In the genomic region with DNA sequence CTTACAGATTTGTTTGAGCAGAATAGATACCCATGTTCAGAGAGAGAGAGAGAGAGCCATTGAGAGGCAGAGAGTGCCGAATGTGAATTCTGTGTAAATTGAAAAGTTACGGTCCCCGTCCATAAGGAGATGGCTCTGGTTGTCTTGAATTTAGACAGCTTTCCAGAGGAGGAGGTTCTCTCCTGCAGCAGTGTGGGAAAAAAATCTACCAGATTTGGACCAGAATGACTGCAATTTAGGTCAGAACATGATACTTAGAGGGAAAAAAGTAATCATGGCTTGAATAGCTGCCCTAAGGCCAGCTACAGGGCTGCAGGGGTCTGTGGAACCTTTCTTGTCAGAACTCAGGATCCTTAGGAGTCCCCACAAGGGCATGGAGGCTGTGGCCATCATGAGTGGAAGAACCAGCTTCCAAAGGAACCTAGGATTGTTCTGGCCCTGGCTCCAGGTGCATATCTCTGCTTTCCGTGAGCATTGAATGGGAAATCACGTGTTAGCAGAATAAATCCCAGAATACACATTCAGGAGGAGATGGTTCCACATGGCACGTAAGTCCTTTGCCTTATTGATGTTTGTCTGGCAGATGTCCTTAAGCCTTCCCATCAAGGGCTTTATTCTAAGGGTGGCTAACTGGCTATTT, we compare ENCODE assay signal across 9 cellular contexts. TPM values are rescaled to one million over a fixed set of nuclear protein-coding genes. Genes with fewer than 3 reads are reported as not detected.
DNase-seq lines count a peak whose midpoint lies in the region; ATAC-seq and TF ChIP-seq lines count a peak whose summit lies in the region.
"Had no signal": no experiment of that assay in that cellular context is flagged by ENCODE, and none has a peak within 500 bp of the region (broad histone marks: within the 10 kb centered on the region; RNA-seq: fewer than 3 reads in every experiment).

No MANE protein-coding gene starts in this region.

- TF ChIP-seq CTCF in right atrium auricular region (IDR thresholded peaks at IDR 0.05) (no peak), left lung (IDR thresholded peaks at IDR 0.05) (no peak), vagina (IDR thresholded peaks at IDR 0.05) (no peak)

- ATAC-seq in Right ventricle myocardium superior (ENCODE audit: poor library complexity), result no peak
- peak; percentile 19 for ATAC-seq in left lung
- no peak for ATAC-seq in GM21576 (IDR thresholded peaks at IDR 0.05; ENCODE audit: unreplicated experiment)

- H3K9me3 Mint-ChIP-seq in activated T-helper 1 cell treated with anti-CD3 and anti-CD28 coated beads, Interleukin-12 subunit alpha, Interleukin-12 subunit beta, Interleukin-2, Interleukin-4 antibody, amounts not matched to agents 30 ng/mL and 10 ng/mL and 1 ng/mL, durations not matched to agents 14 hours and 24 hours and 36 hours, result no peaks in the 10 kb centered on the region

- H3K27ac ChIP-seq in right atrium auricular region (peak overlapping the region; percentile 28 to 43), left lung (peak overlapping the region in 1 of 2 donors; percentile 55), vagina (peak overlapping the region; percentile 59)

- peak overlapping the region; percentile 89 for H3K27ac Mint-ChIP-seq in activated T-helper 1 cell treated with anti-CD3 and anti-CD28 coated beads, Interleukin-12 subunit alpha, Interleukin-12 subunit beta, Interleukin-2, Interleukin-4 antibody, amounts not matched to agents 30 ng/mL and 10 ng/mL and 1 ng/mL, durations not matched to agents 14 hours and 24 hours and 36 hours

- intact Hi-C loops in Right ventricle myocardium superior (cut with DNase I) (no loop called here), left lung (cut with DNase I) (no loop called here), vagina (cut with DNase I) (no loop called here)
- intact Hi-C loops in activated T-helper 1 cell treated with anti-CD3 and anti-CD28 coated beads, Interleukin-12 subunit alpha, Interleukin-12 subunit beta, Interleukin-2, Interleukin-4 antibody, amounts not matched to agents 30 ng/mL and 10 ng/mL and 1 ng/mL, durations not matched to agents 14 hours and 24 hours and 36 hours (cut with micrococcal nuclease), result loop anchor here (1.0 kb wide), 7 partner anchors 9 to 63 kb away; a partner anchor contains a TSS

- no peaks in the 10 kb centered on the region for H3K9me3 ChIP-seq in right atrium auricular region
- H3K9me3 ChIP-seq in left lung, result no peaks in the 10 kb centered on the region
- no peaks in the 10 kb centered on the region for H3K9me3 ChIP-seq in vagina

- H3K4me1 Mint-ChIP-seq in activated T-helper 1 cell treated with anti-CD3 and anti-CD28 coated beads, Interleukin-12 subunit alpha, Interleukin-12 subunit beta, Interleukin-2, Interleukin-4 antibody, amounts not matched to agents 30 ng/mL and 10 ng/mL and 1 ng/mL, durations not matched to agents 14 hours and 24 hours and 36 hours (ENCODE audit: low read depth), result peaks cover 55% of the 10 kb centered on the region

- peaks cover 0 to 23% of the 10 kb centered on the region in 2 donors for H3K4me1 ChIP-seq in right atrium auricular region
- peaks cover 0 to 22% of the 10 kb centered on the region in 2 donors for H3K4me1 ChIP-seq in left lung
- H3K4me1 ChIP-seq in vagina, result peaks cover 21% of the 10 kb centered on the region

- DNase-seq in right atrium auricular region (ENCODE audit: low spot score), result no peak
- DNase-seq in Right ventricle myocardium superior, result no peak
- DNase-seq in activated T-helper 1 cell treated with anti-CD3 and anti-CD28 coated beads, Interleukin-12 subunit alpha, Interleukin-12 subunit beta, Interleukin-2, Interleukin-4 antibody, amounts not matched to agents 30 ng/mL and 10 ng/mL and 1 ng/mL, durations not matched to agents 14 hours and 24 hours and 36 hours (ENCODE audit: low spot score), result no peak
- no peak for DNase-seq in left lung
- no peak for DNase-seq in vagina (ENCODE audit: extremely low spot score in 2 of 2)
- DNase-seq in dermis blood vessel endothelial cell, result no peak
- DNase-seq in OCI-M2 (lab: John Stamatoyannopoulos, UW; ENCODE audit: unreplicated experiment), result no peak
- DNase-seq: NCI-H2171 had no signal

- no peaks in the 10 kb centered on the region for H3K27me3 Mint-ChIP-seq in activated T-helper 1 cell treated with anti-CD3 and anti-CD28 coated beads, Interleukin-12 subunit alpha, Interleukin-12 subunit beta, Interleukin-2, Interleukin-4 antibody, amounts not matched to agents 30 ng/mL and 10 ng/mL and 1 ng/mL, durations not matched to agents 14 hours and 24 hours and 36 hours (ENCODE audit: insufficient read depth)

- H3K36me3 Mint-ChIP-seq in activated T-helper 1 cell treated with anti-CD3 and anti-CD28 coated beads, Interleukin-12 subunit alpha, Interleukin-12 subunit beta, Interleukin-2, Interleukin-4 antibody, amounts not matched to agents 30 ng/mL and 10 ng/mL and 1 ng/mL, durations not matched to agents 14 hours and 24 hours and 36 hours (ENCODE audit: low read depth), result peaks cover 2% of the 10 kb centered on the region

- H3K4me3 ChIP-seq in right atrium auricular region (no peak overlapping the region), left lung (no peak overlapping the region), vagina (no peak overlapping the region)

- H3K4me3 Mint-ChIP-seq in activated T-helper 1 cell treated with anti-CD3 and anti-CD28 coated beads, Interleukin-12 subunit alpha, Interleukin-12 subunit beta, Interleukin-2, Interleukin-4 antibody, amounts not matched to agents 30 ng/mL and 10 ng/mL and 1 ng/mL, durations not matched to agents 14 hours and 24 hours and 36 hours, result peak overlapping the region; percentile 65

- H3K36me3 ChIP-seq in right atrium auricular region, result no peaks in the 10 kb centered on the region
- H3K36me3 ChIP-seq in left lung, result no peaks in the 10 kb centered on the region
- H3K36me3 ChIP-seq in vagina, result no peaks in the 10 kb centered on the region

- no peaks in the 10 kb centered on the region for H3K27me3 ChIP-seq in right atrium auricular region
- H3K27me3 ChIP-seq in left lung, result no peaks in the 10 kb centered on the region
- no peaks in the 10 kb centered on the region for H3K27me3 ChIP-seq in vagina

- no peak for TF ChIP-seq POLR2A in vagina (IDR thresholded peaks at IDR 0.05)

RNA-seq across cellular contexts. Expression of a gene that starts 13.0 kb away (rescaled TPM):
- total RNA-seq in right atrium auricular region (10 to 100 TPM; 12.5 to 18.1 TPM), Right ventricle myocardium superior (14.6 TPM), left lung (10 to 100 TPM; 13.7 to 21.9 TPM), vagina (8.1 TPM), dermis blood vessel endothelial cell (28.6 and 32.0 TPM in 2 replicates)
- 17.7 and 18.3 TPM in 2 replicates for total RNA-seq in activated T-helper 1 cell treated with anti-CD3 and anti-CD28 coated beads, Interleukin-12 subunit alpha, Interleukin-12 subunit beta, Interleukin-2, Interleukin-4 antibody, amounts not matched to agents 30 ng/mL and 10 ng/mL and 1 ng/mL, durations not matched to agents 14 hours and 24 hours and 36 hours

RNA-seq across cellular contexts. Expression of a gene that starts 23.7 kb away (rescaled TPM):
- total RNA-seq in right atrium auricular region (10 to 100 TPM; 20.0 to 31.1 TPM), Right ventricle myocardium superior (42.6 TPM), left lung (10 to 100 TPM; 40.0 to 56.6 TPM), vagina (26.0 TPM), dermis blood vessel endothelial cell (22.8 and 48.4 TPM in 2 replicates)
- 87.4 TPM in 2 replicates for total RNA-seq in activated T-helper 1 cell treated with anti-CD3 and anti-CD28 coated beads, Interleukin-12 subunit alpha, Interleukin-12 subunit beta, Interleukin-2, Interleukin-4 antibody, amounts not matched to agents 30 ng/mL and 10 ng/mL and 1 ng/mL, durations not matched to agents 14 hours and 24 hours and 36 hours
